Comparison of ENCODE assay signal across 12 cellular contexts in the genomic region with DNA sequence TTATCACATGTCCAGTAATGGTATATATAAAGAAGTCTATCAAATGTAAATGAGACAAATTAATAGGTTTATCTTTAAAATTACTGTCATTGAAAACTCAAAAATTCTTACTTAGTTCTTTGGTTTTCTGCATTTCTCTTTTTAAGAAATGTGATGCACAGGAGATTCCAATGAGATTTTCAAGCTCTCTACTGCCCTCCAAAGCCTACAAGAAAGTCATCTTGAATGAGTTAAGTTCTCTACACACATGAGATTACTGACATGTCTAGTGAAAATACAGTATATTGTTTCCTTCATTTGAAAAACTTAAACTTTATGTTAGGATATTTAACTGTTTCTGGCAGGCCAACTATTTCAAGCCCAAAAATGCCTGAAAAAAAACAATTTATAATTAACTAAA.
A peak's percentile ranks its signal among the peaks of the same experiment; 100 is the strongest.
DNase-seq lines count a peak whose midpoint lies in the region; ATAC-seq, FAIRE-seq and TF ChIP-seq lines count a peak whose summit lies in the region.
"Had no signal": no experiment of that assay in that cellular context is flagged by ENCODE, and none has a peak within 500 bp of the region (broad histone marks: within the 10 kb centered on the region; RNA-seq: fewer than 3 reads in every experiment).

No MANE protein-coding gene starts in this region.

- intact Hi-C loops in cardiac septum (cut with DNase I): no loop called here

- FAIRE-seq in D721Med (lab: Jason Lieb, UNC) (no peak), astrocyte (lab: Jason Lieb, UNC) (no peak), islet of Langerhans (lab: Jason Lieb, UNC) (peak; percentile 76)

- H3K4me3 Mint-ChIP-seq in astrocyte (ENCODE audit: unreplicated experiment): no peak overlapping the region
- H3K4me3 Mint-ChIP-seq: activated B cell treated with CpG ODN at 0.5 μM for 24 hours; activated T-helper 17 cell treated with anti-CD3 and anti-CD28 coated beads, Interleukin-2, amount 50 U/mL, for 72 hours had no signal

- H3K9me3 ChIP-seq in Karpas-422 (ENCODE audit: low read length) (no peaks in the 10 kb centered on the region), astrocyte (ENCODE audit: insufficient read depth, low read depth, low read length) (no peaks in the 10 kb centered on the region)

- no peak overlapping the region for H3K9ac ChIP-seq in Karpas-422 (ENCODE audit: low read length)
- no peak overlapping the region for H3K9ac ChIP-seq in astrocyte (ENCODE audit: low read length)

- no peak overlapping the region for H2AFZ ChIP-seq in Karpas-422 (ENCODE audit: low read length)
- H2AFZ ChIP-seq in astrocyte (ENCODE audit: low read depth, low read length): no peak overlapping the region

- TF ChIP-seq CTCF in D721Med (IDR thresholded peaks at IDR 0.05; ENCODE audit: insufficient read depth, missing control alignments) (peak; percentile 18), astrocyte (IDR thresholded peaks at IDR 0.05; ENCODE audit: insufficient read depth, low read depth, low read length) (peak; percentile 6)

- no peak overlapping the region for H3K4me2 ChIP-seq in Karpas-422 (ENCODE audit: low read depth, low read length, poor library complexity, severe bottlenecking)
- no peak overlapping the region for H3K4me2 ChIP-seq in astrocyte (ENCODE audit: low read length)

- ATAC-seq in HG03159 (IDR thresholded peaks at IDR 0.05; ENCODE audit: unreplicated experiment): no peak
- ATAC-seq in GM18873 (IDR thresholded peaks at IDR 0.05; ENCODE audit: low FRiP score, unreplicated experiment): no peak
- ATAC-seq: activated T-helper 17 cell treated with anti-CD3 and anti-CD28 coated beads, Interleukin-2, amount 50 U/mL, for 72 hours; left cardiac atrium had no signal

- H3K79me2 ChIP-seq in Karpas-422 (ENCODE audit: low read length) (peaks cover 8% of the 10 kb centered on the region), astrocyte (ENCODE audit: insufficient read depth, low read length) (no peaks in the 10 kb centered on the region)

- H3K27ac Mint-ChIP-seq in astrocyte (ENCODE audit: unreplicated experiment): no peak overlapping the region
- H3K27ac Mint-ChIP-seq: activated B cell treated with CpG ODN at 0.5 μM for 24 hours; activated T-helper 17 cell treated with anti-CD3 and anti-CD28 coated beads, Interleukin-2, amount 50 U/mL, for 72 hours had no signal

- no peaks in the 10 kb centered on the region for H3K4me1 ChIP-seq in Karpas-422 (ENCODE audit: low read length)
- no peaks in the 10 kb centered on the region for H3K4me1 ChIP-seq in astrocyte (ENCODE audit: insufficient read depth, low read length)

- H3K27ac ChIP-seq in Karpas-422 (ENCODE audit: low read length) (no peak overlapping the region), astrocyte (ENCODE audit: low read depth, low read length) (no peak overlapping the region)

- no peaks in the 10 kb centered on the region for H4K20me1 ChIP-seq in Karpas-422 (ENCODE audit: insufficient read depth, low read depth, low read length)
- H4K20me1 ChIP-seq in astrocyte (ENCODE audit: insufficient read depth, low read length): no peaks in the 10 kb centered on the region

- H3K9me3 Mint-ChIP-seq in astrocyte (ENCODE audit: unreplicated experiment): no peaks in the 10 kb centered on the region
- H3K9me3 Mint-ChIP-seq: activated B cell treated with CpG ODN at 0.5 μM for 24 hours; activated T-helper 17 cell treated with anti-CD3 and anti-CD28 coated beads, Interleukin-2, amount 50 U/mL, for 72 hours had no signal

- H3K27me3 Mint-ChIP-seq in astrocyte (ENCODE audit: low read depth, unreplicated experiment): no peaks in the 10 kb centered on the region
- H3K27me3 Mint-ChIP-seq: activated B cell treated with CpG ODN at 0.5 μM for 24 hours; activated T-helper 17 cell treated with anti-CD3 and anti-CD28 coated beads, Interleukin-2, amount 50 U/mL, for 72 hours had no signal

- DNase-seq in D721Med (ENCODE audit: insufficient read length, low spot score): no peak
- DNase-seq in Karpas-422: peak; percentile 55
- no peak for DNase-seq in astrocyte (ENCODE audit: low read depth)
- no peak for DNase-seq in cardiac septum (ENCODE audit: low spot score)
- DNase-seq in NCI-H774 (lab: John Stamatoyannopoulos, UW): no peak
- DNase-seq: activated B cell treated with CpG ODN at 0.5 μM for 24 hours; left cardiac atrium; NK-92 treated with Interleukin-12 subunit alpha and Interleukin-12 subunit beta, amount 100 ng/mL, for 24 hours had no signal

- H3K36me3 Mint-ChIP-seq in astrocyte (ENCODE audit: low read depth, unreplicated experiment): no peaks in the 10 kb centered on the region

- no peaks in the 10 kb centered on the region for H3K4me1 Mint-ChIP-seq in astrocyte (ENCODE audit: low read depth, unreplicated experiment)
- H3K4me1 Mint-ChIP-seq: activated T-helper 17 cell treated with anti-CD3 and anti-CD28 coated beads, Interleukin-2, amount 50 U/mL, for 72 hours had no signal

- no peaks in the 10 kb centered on the region for H3K9me2 ChIP-seq in Karpas-422 (replicated peaks; ENCODE audit: insufficient read depth, low read length)

- H3K27me3 ChIP-seq in Karpas-422 (ENCODE audit: low read length) (no peaks in the 10 kb centered on the region), astrocyte (ENCODE audit: insufficient read depth, low read length) (no peaks in the 10 kb centered on the region)

- no peak overlapping the region for H3K4me3 ChIP-seq in Karpas-422 (ENCODE audit: low read length)
- no peak overlapping the region for H3K4me3 ChIP-seq in astrocyte (ENCODE audit: insufficient read depth, low read depth, low read length)

- H3K36me3 ChIP-seq in Karpas-422 (ENCODE audit: insufficient read depth, low read length) (peaks cover 12% of the 10 kb centered on the region; the same call in 1 of the 2 replicates), astrocyte (ENCODE audit: insufficient read depth, low read length) (no peaks in the 10 kb centered on the region)
